ENCODE assay signal across 8 cellular contexts in genomic region chr14:34982421-34983147, GRCh38. TPM values are rescaled to one million over a fixed set of nuclear protein-coding genes. Genes with fewer than 3 reads are reported as not detected.
DNase-seq lines count a peak whose midpoint lies in the region; ATAC-seq, FAIRE-seq and TF ChIP-seq lines count a peak whose summit lies in the region.

SRP54 (plus strand) TSS chr14:34982992; CDS start chr14:34996710, 13,718 bp downstream.

- CTCF ChIA-PET in BJ (lab: Yijun Ruan, JAX), result interaction anchor here (0.6 to 0.9 kb wide), 2 partner anchors 279 to 289 kb away, joined by 3 read pairs; no protein-coding TSS in a partner anchor

- peak; percentile 84 for ATAC-seq in HG03439 (IDR thresholded peaks at IDR 0.05; ENCODE audit: unreplicated experiment)

- no peak within 1 kb of the TSS for H3K4me3 Mint-ChIP-seq in chondrocyte (ENCODE audit: unreplicated experiment)

- H3K27ac ChIP-seq in kidney (ENCODE audit: low read depth in 2 of 2, low read length in 2 of 2), result peak within 1 kb of the TSS; percentile 99 to 100

- intact Hi-C loops in kidney (cut with DNase I), result no loop called here

- peaks cover 12% of the 10 kb centered on the region for H3K4me1 Mint-ChIP-seq in chondrocyte (ENCODE audit: low read depth)

- H3K4me1 ChIP-seq in kidney (ENCODE audit: control insufficient read depth in 1 of 2, insufficient read depth in 1 of 2, low read depth in 1 of 2, low read length in 2 of 2), result peaks cover 4 to 18% of the 10 kb centered on the region in 2 donors

- no peaks in the 10 kb centered on the region for H3K27me3 ChIP-seq in BJ (ENCODE audit: control insufficient read depth, insufficient read depth, low read length)

- H3K4me3 ChIP-seq in BJ (ENCODE audit: low read depth, low read length) (peak within 1 kb of the TSS; percentile 53), kidney (ENCODE audit: low read length in 2 of 2) (peak within 1 kb of the TSS; percentile 92 to 96)

- H3K36me3 Mint-ChIP-seq in chondrocyte (ENCODE audit: low read depth), result no peaks in the 10 kb centered on the region

- no peak for FAIRE-seq in kidney (lab: Jason Lieb, UNC)

- TF ChIP-seq CTCF in BJ (IDR thresholded peaks at IDR 0.05; ENCODE audit: insufficient read depth, low read depth, low read length), result peak; percentile 42
- peak; percentile 42 for TF ChIP-seq CTCF in chondrocyte (IDR thresholded peaks at IDR 0.05)
- TF ChIP-seq CTCF in kidney (IDR thresholded peaks at IDR 0.05; ENCODE audit: borderline replicate concordance, extremely low read depth, insufficient read depth), result peak; percentile 32

- no peaks in the 10 kb centered on the region for H3K27me3 Mint-ChIP-seq in chondrocyte (ENCODE audit: low read depth)

- H3K36me3 ChIP-seq in BJ (ENCODE audit: control insufficient read depth, insufficient read depth, low read length) (no peaks in the 10 kb centered on the region), kidney (ENCODE audit: control insufficient read depth in 1 of 2, insufficient read depth in 2 of 2, low read length in 2 of 2) (no peaks in the 10 kb centered on the region)

- no peak within 1 kb of the TSS for H3K27ac Mint-ChIP-seq in chondrocyte (ENCODE audit: unreplicated experiment)

- H3K9me3 ChIP-seq in kidney (ENCODE audit: control insufficient read depth in 1 of 2, low read length in 2 of 2), result no peaks in the 10 kb centered on the region

- no peaks in the 10 kb centered on the region for H3K9me3 Mint-ChIP-seq in chondrocyte (ENCODE audit: low read depth)

- H3K9ac ChIP-seq in kidney (ENCODE audit: low read length in 2 of 2), result peak within 1 kb of the TSS; percentile 94 to 98

- DNase-seq in BJ (ENCODE audit: low read depth) (peak; percentile 83), GM19238 (ENCODE audit: insufficient read length, low spot score) (peak; percentile 72), NCI-H510A (lab: John Stamatoyannopoulos, UW) (peak; percentile 98), chondrocyte (ENCODE audit: low spot score) (peak; percentile 100), kidney (peak; percentile 100)
- DNase-seq in activated CD4-positive, alpha-beta T cell treated with anti-CD3 and anti-CD28 coated beads for 1 hour, result peak; percentile 100
- DNase-seq in stimulated activated CD4-positive, alpha-beta T cell treated with anti-CD3 and anti-CD28 coated beads, Interleukin-15, amount 100 ng/mL, for 24 hours, result peak; percentile 100

- POLR2A ChIA-PET in BJ (lab: Charles Lee), result interaction anchor here (0.6 to 1.3 kb wide), 2 partner anchors 64 to 78 kb away, joined by 3 to 7 read pairs; partner anchors contain the start of gene FAM177A1

RNA-seq across cellular contexts. Expression of gene SRP54, which starts in this region (rescaled TPM):
- polyA plus RNA-seq in BJ (2011; rRNA removed) (25.6 and 36.0 TPM in 2 replicates), kidney (ENCODE audit: insufficient read depth, low read depth, low replicate concordance) (37.3 TPM)
- polyA minus RNA-seq in BJ (2011; rRNA and poly(A)+ RNA removed), result 16.9 and 26.6 TPM in 2 replicates
- total RNA-seq in chondrocyte (54.4 to 71.3 TPM (median 56.2 TPM) in 3 replicates), kidney (54.3 TPM)

Comparison
In these comparisons a context has a peak if more than half of its experiments do, and no peak if none do; other contexts are left out.
1. Peak in every context shown above with its lines: DNase-seq, ATAC-seq, H3K4me3 ChIP-seq and H3K27ac ChIP-seq.